Comparison of ENCODE assay signal across 8 cellular contexts in the genomic region with DNA sequence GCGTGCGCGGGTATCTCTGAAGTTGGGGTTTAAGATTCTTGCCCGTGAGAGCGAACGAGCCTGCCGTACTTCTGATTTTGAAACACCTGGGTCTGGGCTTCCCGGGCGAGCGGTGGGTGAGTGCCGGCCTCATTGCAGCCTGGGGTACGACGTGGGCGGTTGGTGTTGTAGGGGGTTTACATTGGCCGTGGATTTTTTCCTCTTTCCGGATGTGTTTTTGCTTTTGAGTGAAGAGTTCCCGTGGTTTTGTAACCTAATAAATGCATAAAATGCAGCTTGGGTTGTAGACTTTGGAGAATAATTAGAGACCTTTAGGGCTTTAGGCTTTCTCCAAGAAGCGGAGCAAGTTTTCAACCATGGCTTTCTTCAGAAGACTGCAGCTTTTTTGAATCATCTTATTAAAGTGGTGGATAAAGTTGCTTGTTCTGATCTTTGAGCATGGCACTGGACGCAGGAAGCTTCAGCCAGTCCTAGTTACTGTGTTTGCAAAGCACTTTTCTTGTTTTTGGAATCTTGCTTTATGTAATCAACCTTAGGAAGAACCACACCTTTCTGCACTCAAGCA. TPM values are rescaled to one million over a fixed set of nuclear protein-coding genes. Genes with fewer than 3 reads are reported as not detected.
A peak's percentile ranks its signal among the peaks of the same experiment; 100 is the strongest.
DNase-seq lines count a peak whose midpoint lies in the region; ATAC-seq, FAIRE-seq and TF ChIP-seq lines count a peak whose summit lies in the region.

No MANE protein-coding gene starts in this region.

- peak; percentile 49 for DNase-seq in HT-29 (ENCODE audit: low spot score)
- peak; percentile 27 for DNase-seq in bronchial epithelial cell (ENCODE audit: low read depth)
- DNase-seq in NOMO-1 (lab: John Stamatoyannopoulos, UW; ENCODE audit: unreplicated experiment in 2 of 2), result no peak
- no peak for DNase-seq in GM10248 (ENCODE audit: extremely low spot score)
- no peak for DNase-seq in GDM1 (lab: John Stamatoyannopoulos, UW)

- H3K27me3 ChIP-seq in bronchial epithelial cell (ENCODE audit: control insufficient read depth, insufficient read depth, low read length) (no peaks in the 10 kb centered on the region), mucosa of rectum (ENCODE audit: control insufficient read depth in 2 of 2, insufficient read depth in 2 of 2, low read length in 2 of 2) (no peaks in the 10 kb centered on the region)

- H3K9ac ChIP-seq in mucosa of rectum (ENCODE audit: low read depth in 1 of 2, low read length in 2 of 2), result peak overlapping the region; percentile 83 to 97

- CTCF ChIA-PET in GM10248 (lab: Yijun Ruan, JAX), result interaction anchor here (0.8 kb wide), 1 partner anchor 27 kb away, joined by 3 read pairs; no protein-coding TSS in a partner anchor

- H3K36me3 ChIP-seq in bronchial epithelial cell (ENCODE audit: control insufficient read depth, insufficient read depth, low read length) (no peaks in the 10 kb centered on the region), mucosa of rectum (ENCODE audit: control insufficient read depth in 2 of 2, insufficient read depth in 2 of 2, low read length in 2 of 2) (no peaks in the 10 kb centered on the region)

- H3K4me1 ChIP-seq in mucosa of rectum (ENCODE audit: control insufficient read depth in 2 of 2, insufficient read depth in 2 of 2, low read length in 2 of 2), result peaks cover 9 to 13% of the 10 kb centered on the region in 2 donors

- no peak for ATAC-seq in HG02938 (IDR thresholded peaks at IDR 0.05; ENCODE audit: unreplicated experiment)

- FAIRE-seq in bronchial epithelial cell (lab: Jason Lieb, UNC), result no peak

- H3K27ac ChIP-seq in C4-2B, result peak overlapping the region; percentile 97
- peak overlapping the region; percentile 99 for H3K27ac ChIP-seq in mucosa of rectum (ENCODE audit: low read depth in 2 of 2, low read length in 2 of 2)

- TF ChIP-seq CTCF in C4-2B (conservative IDR thresholded peaks at IDR 0.05) (no peak), bronchial epithelial cell (IDR thresholded peaks at IDR 0.05; ENCODE audit: insufficient read depth, low read length, severe bottlenecking) (no peak), GM10248 (IDR thresholded peaks at IDR 0.05; ENCODE audit: control extremely low read depth, extremely low read depth, low read depth, missing control alignments) (no peak)

- H3K9me3 ChIP-seq in mucosa of rectum (ENCODE audit: control insufficient read depth in 2 of 2, low read length in 2 of 2), result no peaks in the 10 kb centered on the region

- H3K4me3 ChIP-seq in bronchial epithelial cell (ENCODE audit: low read depth, low read length) (peak overlapping the region; percentile 76), mucosa of rectum (ENCODE audit: low read length in 2 of 2) (peak overlapping the region; percentile 91 to 96)

- POLR2A ChIA-PET in GM10248 (lab: Yijun Ruan, JAX), result no interaction called here

RNA-seq across cellular contexts. Expression of gene FARS2, which starts 0.3 kb away (rescaled TPM):
- 20.0 and 30.5 TPM in 2 replicates for total RNA-seq in HT-29 (2014; rRNA removed; shearing (Covaris generic))
- total RNA-seq in bronchial epithelial cell, result 22.4 and 27.4 TPM in 2 replicates

RNA-seq across cellular contexts. Expression of gene LYRM4, which starts 0.9 kb away (rescaled TPM):
- 25.0 and 29.9 TPM in 2 replicates for total RNA-seq in HT-29 (2014; rRNA removed; shearing (Covaris generic))
- total RNA-seq in bronchial epithelial cell, result 7.6 and 15.3 TPM in 2 replicates

Comparison
In these comparisons a context has a peak if more than half of its experiments do, and no peak if none do; other contexts are left out.
1. DNase-seq: peak in HT-29 (single experiment) and bronchial epithelial cell (single experiment); none in NOMO-1 (0 of 2), GM10248 (single experiment) and GDM1 (single experiment).